16 cellular contexts compared by ENCODE assay signal in genomic region chr22:31287818-31288495, GRCh38. TPM values are rescaled to one million over a fixed set of nuclear protein-coding genes. Genes with fewer than 3 reads are reported as not detected.
A peak's percentile ranks its signal among the peaks of the same experiment; 100 is the strongest.
DNase-seq lines count a peak whose midpoint lies in the region; ATAC-seq and TF ChIP-seq lines count a peak whose summit lies in the region.
"Had no signal": no experiment of that assay in that cellular context is flagged by ENCODE, and none has a peak within 500 bp of the region (broad histone marks: within the 10 kb centered on the region; RNA-seq: fewer than 3 reads in every experiment).

No MANE protein-coding gene starts in this region.

- H3K4me3 Mint-ChIP-seq in CD4-positive, CD25-positive, alpha-beta regulatory T cell = peak overlapping the region; percentile 94 to 99 (median 96)
- H3K4me3 Mint-ChIP-seq in activated naive CD8-positive, alpha-beta T cell treated with anti-CD3 and anti-CD28 coated beads, Interleukin-2, amount 10 ng/mL, durations not matched to agents 7 days and 5 days = peak overlapping the region; percentile 77
- peak overlapping the region; percentile 69 for H3K4me3 Mint-ChIP-seq in natural killer cell
- H3K4me3 Mint-ChIP-seq: nephron progenitor cell had no signal

- peaks cover 60% of the 10 kb centered on the region for H3K36me3 ChIP-seq in CD4-positive, CD25-positive, alpha-beta regulatory T cell (ENCODE audit: control insufficient read depth, insufficient read depth, low read length)
- no peaks in the 10 kb centered on the region for H3K36me3 ChIP-seq in MG63

- peak overlapping the region; percentile 98 for H3K4me3 ChIP-seq in CD4-positive, CD25-positive, alpha-beta regulatory T cell (ENCODE audit: low read depth, low read length)
- H3K4me3 ChIP-seq in MG63 = no peak overlapping the region
- H3K4me3 ChIP-seq: hepatocyte had no signal

- peak overlapping the region; percentile 95 to 99 (median 99) for H3K27ac Mint-ChIP-seq in CD4-positive, CD25-positive, alpha-beta regulatory T cell
- peak overlapping the region; percentile 86 for H3K27ac Mint-ChIP-seq in activated naive CD8-positive, alpha-beta T cell treated with anti-CD3 and anti-CD28 coated beads, Interleukin-2, amount 10 ng/mL, durations not matched to agents 7 days and 5 days
- H3K27ac Mint-ChIP-seq in natural killer cell = peak overlapping the region; percentile 99
- H3K27ac Mint-ChIP-seq: nephron progenitor cell had no signal

- no peak for TF ChIP-seq CTCF in natural killer cell (IDR thresholded peaks at IDR 0.05)

- no peak for ATAC-seq in CD4-positive, CD25-positive, alpha-beta regulatory T cell (ENCODE audit: low read depth in 2 of 2)
- ATAC-seq in activated naive CD8-positive, alpha-beta T cell treated with anti-CD3 and anti-CD28 coated beads, Interleukin-2, amount 10 ng/mL, durations not matched to agents 7 days and 5 days (ENCODE audit: low read depth) = no peak
- no peak for ATAC-seq in natural killer cell
- no peak for ATAC-seq in GM18498 (IDR thresholded peaks at IDR 0.05; ENCODE audit: unreplicated experiment)
- ATAC-seq: HCT116, Panc1 had no signal

- POLR2A ChIA-PET in activated naive CD8-positive, alpha-beta T cell treated with anti-CD3 and anti-CD28 coated beads, Interleukin-2, amount 10 ng/mL, durations not matched to agents 7 days and 5 days (lab: Charles Lee) = interaction anchor here (1.0 to 6.4 kb wide), 2 partner anchors 8 to 348 kb away, joined by 3 to 127 read pairs; no protein-coding TSS in a partner anchor

- no peaks in the 10 kb centered on the region for H3K27me3 ChIP-seq in CD4-positive, CD25-positive, alpha-beta regulatory T cell (ENCODE audit: control insufficient read depth, insufficient read depth, low read length)
- no peaks in the 10 kb centered on the region for H3K27me3 ChIP-seq in MG63
- H3K27me3 ChIP-seq: hepatocyte had no signal

- peaks cover 25 to 77% (median 52%) of the 10 kb centered on the region in 4 donors for H3K4me1 Mint-ChIP-seq in CD4-positive, CD25-positive, alpha-beta regulatory T cell
- peaks cover 63% of the 10 kb centered on the region for H3K4me1 Mint-ChIP-seq in activated naive CD8-positive, alpha-beta T cell treated with anti-CD3 and anti-CD28 coated beads, Interleukin-2, amount 10 ng/mL, durations not matched to agents 7 days and 5 days
- peaks cover 57 to 59% of the 10 kb centered on the region in 2 donors for H3K4me1 Mint-ChIP-seq in natural killer cell

- peaks cover 25% of the 10 kb centered on the region for H3K27me3 Mint-ChIP-seq in CD4-positive, CD25-positive, alpha-beta regulatory T cell
- no peaks in the 10 kb centered on the region for H3K27me3 Mint-ChIP-seq in activated naive CD8-positive, alpha-beta T cell treated with anti-CD3 and anti-CD28 coated beads, Interleukin-2, amount 10 ng/mL, durations not matched to agents 7 days and 5 days
- no peaks in the 10 kb centered on the region for H3K27me3 Mint-ChIP-seq in natural killer cell (ENCODE audit: low read depth in 2 of 2)

- H3K9me3 ChIP-seq in CD4-positive, CD25-positive, alpha-beta regulatory T cell (ENCODE audit: control insufficient read depth in 2 of 2, low read length in 2 of 2) = no peaks in the 10 kb centered on the region
- H3K9me3 ChIP-seq in MG63 = no peaks in the 10 kb centered on the region

- peaks cover 0 to 5% (median 1%) of the 10 kb centered on the region in 7 donors for H3K9me3 Mint-ChIP-seq in CD4-positive, CD25-positive, alpha-beta regulatory T cell
- no peaks in the 10 kb centered on the region for H3K9me3 Mint-ChIP-seq in activated naive CD8-positive, alpha-beta T cell treated with anti-CD3 and anti-CD28 coated beads, Interleukin-2, amount 10 ng/mL, durations not matched to agents 7 days and 5 days
- H3K9me3 Mint-ChIP-seq in natural killer cell = no peaks in the 10 kb centered on the region
- H3K9me3 Mint-ChIP-seq: nephron progenitor cell had no signal

- peak overlapping the region; percentile 99 for H3K27ac ChIP-seq in CD4-positive, CD25-positive, alpha-beta regulatory T cell (ENCODE audit: insufficient read depth, low read length, poor library complexity, severe bottlenecking)
- H3K27ac ChIP-seq: hepatocyte had no signal

- peaks cover 75% of the 10 kb centered on the region for H3K4me1 ChIP-seq in CD4-positive, CD25-positive, alpha-beta regulatory T cell (ENCODE audit: control insufficient read depth, insufficient read depth, low read length, poor library complexity, severe bottlenecking)

- H3K36me3 Mint-ChIP-seq in CD4-positive, CD25-positive, alpha-beta regulatory T cell = peaks cover 81% of the 10 kb centered on the region
- peaks cover 15% of the 10 kb centered on the region for H3K36me3 Mint-ChIP-seq in activated naive CD8-positive, alpha-beta T cell treated with anti-CD3 and anti-CD28 coated beads, Interleukin-2, amount 10 ng/mL, durations not matched to agents 7 days and 5 days
- H3K36me3 Mint-ChIP-seq in natural killer cell = no peaks in the 10 kb centered on the region

- no peak for DNase-seq in CD4-positive, CD25-positive, alpha-beta regulatory T cell
- DNase-seq in KG1 (lab: John Stamatoyannopoulos, UW) (peak; percentile 18), natural killer cell (no peak), A172 (ENCODE audit: low spot score) (no peak), MG63 (no peak), DMS79 (lab: John Stamatoyannopoulos, UW) (no peak)
- no peak for DNase-seq in activated naive CD8-positive, alpha-beta T cell treated with anti-CD3 and anti-CD28 coated beads, Interleukin-2, amount 10 ng/mL, durations not matched to agents 7 days and 5 days
- DNase-seq: cortex of kidney; DND-41; NCI-H1105 treated with DMSO at 0.1 percent for 48 hours; nephron progenitor cell; stimulated activated CD4-positive, alpha-beta T cell treated with anti-CD3 and anti-CD28 coated beads, Interleukin-4, amount 100 ng/mL, for 4 hours had no signal

- intact Hi-C loops in natural killer cell (cut with micrococcal nuclease) = no loop called here

RNA-seq across cellular contexts. Expression of gene PIK3IP1, which starts 4.3 kb away (rescaled TPM):
- 534 TPM for total RNA-seq in CD4-positive, CD25-positive, alpha-beta regulatory T cell
- polyA plus RNA-seq in CD4-positive, CD25-positive, alpha-beta regulatory T cell = 100 to 1,000 TPM; 425 to 700 (median 557) TPM
- 100 to 1,000 TPM; 110 to 125 TPM for total RNA-seq in activated naive CD8-positive, alpha-beta T cell treated with anti-CD3 and anti-CD28 coated beads, Interleukin-2, amount 10 ng/mL, durations not matched to agents 7 days and 5 days
- total RNA-seq in natural killer cell = 100 to 1,000 TPM; 132 to 180 (median 161) TPM
- total RNA-seq in A172 (2014; rRNA removed; shearing (Covaris generic)) = 2.7 and 6.8 TPM in 2 replicates
- total RNA-seq in MG63 (2014; rRNA removed; shearing (Covaris generic); ENCODE audit: low replicate concordance) = 0.17 and 3.7 TPM in 2 replicates

RNA-seq across cellular contexts. Expression of gene PATZ1, which starts 58.2 kb away (rescaled TPM):
- total RNA-seq in CD4-positive, CD25-positive, alpha-beta regulatory T cell = 38.9 TPM
- 10 to 100 TPM in 3 of 4 donors, 1 to 10 TPM in 1; 8.2 to 13.8 (median 11.8) TPM for polyA plus RNA-seq in CD4-positive, CD25-positive, alpha-beta regulatory T cell
- 10 to 100 TPM; 36.2 to 37.2 TPM for total RNA-seq in activated naive CD8-positive, alpha-beta T cell treated with anti-CD3 and anti-CD28 coated beads, Interleukin-2, amount 10 ng/mL, durations not matched to agents 7 days and 5 days
- total RNA-seq in natural killer cell = 10 to 100 TPM; 31.5 to 39.2 (median 37.3) TPM
- 1.1 and 3.0 TPM in 2 replicates for total RNA-seq in A172 (2014; rRNA removed; shearing (Covaris generic))
- total RNA-seq in MG63 (2014; rRNA removed; shearing (Covaris generic); ENCODE audit: low replicate concordance) = 9.0 and 14.6 TPM in 2 replicates

Comparison
In these comparisons a context has a peak if more than half of its experiments do, and no peak if none do; other contexts are left out.
1. RNA of gene PIK3IP1, which starts 4.3 kb away (total RNA-seq): 534 TPM in CD4-positive, CD25-positive, alpha-beta regulatory T cell (single experiment), 132 to 180 TPM in natural killer cell and 110 to 125 TPM in activated naive CD8-positive, alpha-beta T cell treated with anti-CD3 and anti-CD28 coated beads, Interleukin-2, amount 10 ng/mL, durations not matched to agents 7 days and 5 days; 2.7 to 6.8 TPM in A172 and 0.17 to 3.7 TPM in MG63; every median in the first group is over 10 times any median in the second.
2. Peak in every context shown above with its lines, with median percentiles within 50 percentile points of each other: H3K27ac Mint-ChIP-seq and H3K4me3 Mint-ChIP-seq.